23 cellular contexts compared by ENCODE assay signal in genomic region chr3:144743325-144743724, GRCh38.
"Had no signal": no experiment of that assay in that cellular context is flagged by ENCODE, and none has a peak within 500 bp of the region (broad histone marks: within the 10 kb centered on the region; RNA-seq: fewer than 3 reads in every experiment).

No MANE protein-coding gene starts in this region.

- DNase-seq: activated CD4-positive, alpha-beta T cell treated with anti-CD3 and anti-CD28 coated beads for 36 hours; activated CD4-positive, alpha-beta T cell treated with anti-CD3 and anti-CD28 coated beads, Interleukin-2, amount 50 U/mL, for 1 hour; activated CD8-positive, alpha-beta memory T cell treated with anti-CD3 and anti-CD28 coated beads, Interleukin-2, amount 50 U/mL, for 4 hours; activated CD8-positive, alpha-beta T cell treated with anti-CD3 and anti-CD28 coated beads for 36 hours; activated gamma-delta T cell treated with Interleukin-2 at 50 U/mL for 16 hours; activated naive CD4-positive, alpha-beta T cell treated with anti-CD3 and anti-CD28 coated beads, Interleukin-2, amount 10 ng/mL, durations not matched to agents 7 days and 5 days; activated naive CD8-positive, alpha-beta T cell treated with anti-CD3 and anti-CD28 coated beads for 36 hours; activated T-cell treated with anti-CD3 and anti-CD28 coated beads, Interleukin-2, amount 50 U/mL, for 72 hours; brain microvascular endothelial cell; Karpas-422; NCI-H1694; NCI-H2029 treated with DMSO at 0.1 percent for 48 hours; NCI-H446; NCI-H524; NCI-H748 treated with DMSO at 0.1 percent for 48 hours; Peyer's patch; Right ventricle myocardium superior; WERI-Rb-1 had no signal

- FAIRE-seq: K562 had no signal

- H3K4me3 ChIP-seq: cardiac muscle cell, K562, Peyer's patch, SJSA1 had no signal

- H3K9me3 ChIP-seq: Peyer's patch, SJSA1 had no signal

- ATAC-seq: activated CD4-positive, alpha-beta T cell treated with anti-CD3 and anti-CD28 coated beads for 36 hours; activated CD8-positive, alpha-beta T cell treated with anti-CD3 and anti-CD28 coated beads for 36 hours; activated T-cell treated with anti-CD3 and anti-CD28 coated beads, Interleukin-2, amount 50 U/mL, for 72 hours; K562; SK-N-SH treated with all-trans-retinoic acid at 6 μM for 48 hours had no signal

- H3K4me1 ChIP-seq: Peyer's patch, SJSA1 had no signal

- H3K36me3 ChIP-seq: brain microvascular endothelial cell, cardiac muscle cell, Peyer's patch, SJSA1, WERI-Rb-1 had no signal

- H3K27ac ChIP-seq: brain microvascular endothelial cell, cardiac muscle cell, Peyer's patch, RWPE1, SJSA1, WERI-Rb-1 had no signal

- H3K27me3 ChIP-seq: brain microvascular endothelial cell, cardiac muscle cell, Peyer's patch, SJSA1 had no signal
